In genomic region chr11:119816660-119817059, GRCh38 we compare ENCODE assay signal across 18 cellular contexts.
DNase-seq lines count a peak whose midpoint lies in the region; ATAC-seq, FAIRE-seq and TF ChIP-seq lines count a peak whose summit lies in the region.
"Had no signal": no experiment of that assay in that cellular context is flagged by ENCODE, and none has a peak within 500 bp of the region (broad histone marks: within the 10 kb centered on the region; RNA-seq: fewer than 3 reads in every experiment).

No MANE protein-coding gene starts in this region.

- peak; percentile 31 for DNase-seq in GM12865 (ENCODE audit: low read depth)
- DNase-seq in NB4 (ENCODE audit: low read depth) = peak; percentile 59
- DNase-seq in GM12878 (ENCODE audit: low read depth, low spot score) = no peak
- peak; percentile 67 for DNase-seq in islet precursor cell
- DNase-seq in stomach = no peak
- DNase-seq in NCI-H1417 treated with DMSO at 0.1 percent for 48 hours (lab: John Stamatoyannopoulos, UW) = no peak
- DNase-seq: ACHN, AML-193, COR-L47, MV-4-11, NCI-H1436, NCI-H2029, NCI-H2171, NCI-H446 had no signal

- H3K9me3 ChIP-seq in GM12878 (replicated peaks; ENCODE audit: control insufficient read depth, insufficient read depth, low read length) (peaks cover 4% of the 10 kb centered on the region; the same call in 2 of the 3 replicates), stomach (peaks cover 0 to 7% (median 6%) of the 10 kb centered on the region in 4 donors)
- H3K9me3 ChIP-seq: HAP-1, SJSA1 had no signal

- SMC1A ChIA-PET in GM12878 (lab: Charles Lee; ENCODE audit: uncharacterized antibody, unreplicated experiment) = interaction anchor here (1.1 kb wide), 1 partner anchor 13 kb away, joined by 4 read pairs; no protein-coding TSS in a partner anchor

- intact Hi-C loops in GM12878 (cut with micrococcal nuclease; ENCODE audit: unreplicated experiment) (no loop called here), stomach (cut with DNase I; ENCODE audit: low total_unique reads) (no loop called here)

- 24% methylated on average over 2 of the region's 2 CpGs for WGBS in GM12878 (ENCODE audit: insufficient coverage, insufficient replicate concordance, low lambda C conversion rate, missing lambda C conversion rate)
- 58 to 75% (median 69%) methylated on average over 2 of the region's 2 CpGs for WGBS in stomach, 5 donors

- H3K27ac ChIP-seq in GM12878 (ENCODE audit: control insufficient read depth, insufficient read depth) (no peak overlapping the region), stomach (no peak overlapping the region)
- H3K27ac ChIP-seq: SJSA1 had no signal

- POLR2A ChIA-PET in GM12878 (lab: Charles Lee) = no interaction called here

- no peak for TF ChIP-seq POLR2A in NB4 (IDR thresholded peaks at IDR 0.05; ENCODE audit: extremely low read depth, insufficient read length)
- no peak for TF ChIP-seq POLR2A in GM12878 (IDR thresholded peaks at IDR 0.05; ENCODE audit: low read depth, low read length)
- TF ChIP-seq POLR2A in stomach (IDR thresholded peaks at IDR 0.05) = no peak

- H3K9ac ChIP-seq in GM12878 (ENCODE audit: control insufficient read depth, insufficient read depth, low read length) = no peak overlapping the region

- no TSS peak for BruUV-seq in GM12878 (replicated peaks; lab: Mats Ljungman, UMichigan)

- CTCF ChIA-PET in GM12878 (lab: Yijun Ruan, JAX) = no interaction called here

- RAD21 ChIA-PET in GM12878 (lab: Charles Lee; ENCODE audit: unreplicated experiment) = no interaction called here

- H3K4me1 ChIP-seq in GM12878 (ENCODE audit: control insufficient read depth, insufficient read depth, low read length) (no peaks in the 10 kb centered on the region), stomach (no peaks in the 10 kb centered on the region)
- H3K4me1 ChIP-seq: HAP-1, SJSA1 had no signal

- no peak for FAIRE-seq in GM12878 (lab: Jason Lieb, UNC)

- no peak for TF ChIP-seq RAD21 in GM12878 (IDR thresholded peaks at IDR 0.05; ENCODE audit: insufficient read depth, low read depth, low read length)

- no peaks in the 10 kb centered on the region for H4K20me1 ChIP-seq in GM12878 (ENCODE audit: control insufficient read depth, insufficient read depth)

- TF ChIP-seq EP300 in GM12878 (IDR thresholded peaks at IDR 0.05; ENCODE audit: borderline replicate concordance in 1 of 2, control insufficient read depth in 1 of 2, low read depth in 2 of 2, low read length in 2 of 2) (no peak), stomach (IDR thresholded peaks at IDR 0.05) (no peak)

- in situ Hi-C loops in GM12878 (cut with MboI) = no loop called here

- H3K36me3 ChIP-seq in GM12878 (ENCODE audit: control insufficient read depth in 2 of 2, insufficient read depth in 2 of 2, low read length in 1 of 2) = no peaks in the 10 kb centered on the region
- H3K36me3 ChIP-seq in stomach = no peaks in the 10 kb centered on the region
- H3K36me3 ChIP-seq: HAP-1, SJSA1 had no signal

- H3K27me3 ChIP-seq in GM12878 (replicated peaks in 1 of 2; ENCODE audit: control insufficient read depth in 2 of 2, insufficient read depth in 2 of 2, low read length in 1 of 2) (no peaks in the 10 kb centered on the region), stomach (peaks cover 0 to 7% (median 0%) of the 10 kb centered on the region in 3 donors)
- H3K27me3 ChIP-seq: SJSA1 had no signal

- no peaks in the 10 kb centered on the region for H3K79me2 ChIP-seq in GM12878 (ENCODE audit: control insufficient read depth, insufficient read depth, low read length)

- no peak overlapping the region for H2AFZ ChIP-seq in GM12878 (ENCODE audit: control insufficient read depth, low read depth, low read length)

- ATAC-seq in GM12878 = peak; percentile 29; the same call in 2 of the 3 replicates
- ATAC-seq in GM18858 (IDR thresholded peaks at IDR 0.05; ENCODE audit: unreplicated experiment) = no peak
- no peak for ATAC-seq in HG03139 (IDR thresholded peaks at IDR 0.05; ENCODE audit: unreplicated experiment)

- no peak overlapping the region for H3K4me3 ChIP-seq in GM12865 (ENCODE audit: low read depth, low read length)
- no peak overlapping the region for H3K4me3 ChIP-seq in NB4 (ENCODE audit: low read depth, low read length)
- H3K4me3 ChIP-seq in GM12878 = no peak overlapping the region
- no peak overlapping the region for H3K4me3 ChIP-seq in stomach
- H3K4me3 ChIP-seq: HAP-1, SJSA1 had no signal

- TF ChIP-seq CTCF in GM12865 (IDR thresholded peaks at IDR 0.05; ENCODE audit: insufficient read depth, low read depth, low read length, missing control alignments) (no peak), NB4 (IDR thresholded peaks at IDR 0.05; ENCODE audit: low read depth, low read length) (no peak), GM12878 (IDR thresholded peaks at IDR 0.05 in 2 of 3, conservative IDR thresholded peaks at IDR 0.05 in 1 of 3; ENCODE audit: control insufficient read depth in 2 of 3, extremely low read depth in 1 of 3, insufficient read depth in 1 of 3, low read depth in 3 of 3, low read length in 3 of 3) (no peak), stomach (IDR thresholded peaks at IDR 0.05) (no peak)

- no peak overlapping the region for H3K4me2 ChIP-seq in GM12878 (ENCODE audit: control insufficient read depth, insufficient read depth)

TF ChIP-seq in GM12878, 131 proteins besides CTCF, POLR2A, EP300 and RAD21:
- TF ChIP-seq RUNX3 (IDR thresholded peaks at IDR 0.05; ENCODE audit: low read length) (peak; percentile 56; the same call in 1 of the 2 replicates), JUNB (IDR thresholded peaks at IDR 0.05) (peak; percentile 69), PBX3 (IDR thresholded peaks at IDR 0.05; ENCODE audit: insufficient replicate concordance, low read depth, low read length) (no peak), BCL11A (IDR thresholded peaks at IDR 0.05; ENCODE audit: low read depth, low read length) (no peak), IRF4 (IDR thresholded peaks at IDR 0.05; ENCODE audit: low read depth, low read length) (peak; percentile 52; the same call in 1 of the 2 replicates)
TF ChIP-seq in GM12878: peak in this region for 3.

Comparison
In these comparisons a context has a peak if more than half of its experiments do, and no peak if none do; other contexts are left out.
1. DNase-seq: peak in GM12865 (single experiment), NB4 (single experiment) and islet precursor cell (single experiment); none in GM12878 (single experiment), stomach (single experiment) and NCI-H1417 treated with DMSO at 0.1 percent for 48 hours (single experiment).